18 cellular contexts compared by ENCODE assay signal in the genomic region with DNA sequence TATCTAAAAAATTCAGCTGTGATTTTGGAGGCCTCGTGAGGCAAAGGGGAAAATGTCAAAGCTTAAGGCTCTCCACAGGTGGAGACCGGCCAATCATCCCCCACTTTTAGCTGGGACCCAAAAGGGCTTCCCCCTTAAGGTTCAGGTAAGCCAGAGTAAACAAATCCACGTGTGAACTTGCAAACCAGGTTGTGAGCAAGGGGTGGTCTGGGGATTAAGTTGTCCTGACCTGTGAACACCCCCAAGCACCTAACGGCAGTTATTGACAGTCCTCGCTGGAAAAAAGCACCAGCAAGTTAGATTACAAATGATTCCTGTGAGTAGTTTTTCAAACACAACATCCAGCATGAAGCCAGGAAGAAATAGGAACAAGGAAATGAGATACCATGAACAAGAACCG. TPM values are rescaled to one million over a fixed set of nuclear protein-coding genes. Genes with fewer than 3 reads are reported as not detected.
DNase-seq lines count a peak whose midpoint lies in the region; ATAC-seq and TF ChIP-seq lines count a peak whose summit lies in the region.
"Had no signal": no experiment of that assay in that cellular context is flagged by ENCODE, and none has a peak within 500 bp of the region (broad histone marks: within the 10 kb centered on the region; RNA-seq: fewer than 3 reads in every experiment).

No MANE protein-coding gene starts in this region.

- peaks cover 14% of the 10 kb centered on the region for H3K27me3 Mint-ChIP-seq in type B pancreatic cell

- no peak for TF ChIP-seq CTCF in IMR-90 (conservative IDR thresholded peaks at IDR 0.05; ENCODE audit: low read depth, low read length)
- no peak for TF ChIP-seq CTCF in esophagus muscularis mucosa (IDR thresholded peaks at IDR 0.05)
- TF ChIP-seq CTCF in type B pancreatic cell (conservative IDR thresholded peaks at IDR 0.05) = no peak

- H3K79me1 ChIP-seq in IMR-90 (ENCODE audit: low read depth in 1 of 2, low read length in 2 of 2) = no peaks in the 10 kb centered on the region

- H3K27ac ChIP-seq in IMR-90 (ENCODE audit: insufficient read depth, low read length) = no peak overlapping the region
- H3K27ac ChIP-seq in esophagus muscularis mucosa (replicated peaks in 1 of 4) = no peak overlapping the region
- H3K27ac ChIP-seq: A549 had no signal

- H2AK5ac ChIP-seq in IMR-90 (ENCODE audit: low read depth, low read length) = peak overlapping the region; percentile 35; the same call in 1 of the 2 replicates

- no peak overlapping the region for H3K56ac ChIP-seq in IMR-90 (ENCODE audit: extremely low read depth, insufficient read depth, low read length)

- peaks cover 3% of the 10 kb centered on the region; the same call in 1 of the 2 replicates for H3K9me1 ChIP-seq in IMR-90 (ENCODE audit: insufficient read depth, low read length)

- no peak overlapping the region for H3K4me2 ChIP-seq in IMR-90 (ENCODE audit: low read depth, low read length)
- H3K4me2 ChIP-seq: A549 had no signal

- H3K9me3 Mint-ChIP-seq in type B pancreatic cell = no peaks in the 10 kb centered on the region

- H3K4me3 ChIP-seq in IMR-90 (ENCODE audit: insufficient read depth, low read depth, low read length) (no peak overlapping the region), esophagus muscularis mucosa (no peak overlapping the region), H7 (ENCODE audit: insufficient read depth, low read depth, low read length) (no peak overlapping the region)
- H3K4me3 ChIP-seq: A549 had no signal

- no peak for ATAC-seq in IMR-90 (ENCODE audit: low read depth)
- ATAC-seq: A549 had no signal

- intact Hi-C loops in IMR-90 (cut with micrococcal nuclease) (no loop called here), esophagus muscularis mucosa (cut with DNase I) (no loop called here)

- no CpG with 5 or more reads among the region's 6 CpGs for WGBS in IMR-90 (ENCODE audit: extremely low coverage in 2 of 2, insufficient read length in 1 of 2), 2 experiments
- 78% methylated on average over 6 of the region's 6 CpGs for WGBS in esophagus muscularis mucosa

- H3K36me3 ChIP-seq in IMR-90 (ENCODE audit: control insufficient read depth, insufficient read depth, low read length) (no peaks in the 10 kb centered on the region), esophagus muscularis mucosa (no peaks in the 10 kb centered on the region), H7 (replicated peaks; ENCODE audit: control insufficient read depth, insufficient read depth, low read length) (no peaks in the 10 kb centered on the region)

- TF ChIP-seq RAD21 in IMR-90 (IDR thresholded peaks at IDR 0.05; ENCODE audit: low read length) = no peak

- no peaks in the 10 kb centered on the region for H3K36me3 Mint-ChIP-seq in type B pancreatic cell

- no peaks in the 10 kb centered on the region for H3K9me3 ChIP-seq in IMR-90 (ENCODE audit: control insufficient read depth, insufficient read depth, low read length)
- H3K9me3 ChIP-seq in esophagus muscularis mucosa = no peaks in the 10 kb centered on the region
- H3K9me3 ChIP-seq: A549, Caco-2 had no signal

- peak; percentile 4 for DNase-seq in activated effector memory CD4-positive, alpha-beta T cell treated with anti-CD3 and anti-CD28 coated beads, Interleukin-2, amount 50 U/mL, for 16 hours
- no peak for DNase-seq in activated effector memory CD4-positive, alpha-beta T cell treated with Interleukin-2 at 50 U/mL for 16 hours
- DNase-seq in IMR-90 (no peak), esophagus muscularis mucosa (ENCODE audit: extremely low spot score) (peak; percentile 29), type B pancreatic cell (ENCODE audit: extremely low spot score, unreplicated experiment) (peak; percentile 39), hippocampal formation (lab: John Stamatoyannopoulos, UW) (no peak), H7 (no peak), COLO829 (ENCODE audit: low spot score) (no peak)
- DNase-seq: Caco-2, DMS153, NCI-H1092 treated with DMSO at 0.1 percent for 48 hours, NCI-H2081 treated with DMSO at 0.1 percent for 48 hours, NCI-H510A, NCI-H774 had no signal

- BruUV-seq in IMR-90 (replicated peaks; lab: Mats Ljungman, UMichigan) = no TSS peak

- peaks cover 22% of the 10 kb centered on the region for H3K27me3 ChIP-seq in IMR-90 (ENCODE audit: control insufficient read depth, insufficient read depth, low read length)
- H3K27me3 ChIP-seq in esophagus muscularis mucosa = no peaks in the 10 kb centered on the region
- H3K27me3 ChIP-seq in H7 (ENCODE audit: control insufficient read depth, insufficient read depth, low read length) = no peaks in the 10 kb centered on the region

- POLR2A ChIA-PET in IMR-90 (lab: Charles Lee; ENCODE audit: unreplicated experiment) = no interaction called here

- H2BK15ac ChIP-seq in IMR-90 (ENCODE audit: low read depth, low read length) = no peak overlapping the region

- H3K4me1 ChIP-seq in IMR-90 (ENCODE audit: control insufficient read depth, insufficient read depth, low read length) (peaks cover 7% of the 10 kb centered on the region), esophagus muscularis mucosa (peaks cover 10 to 12% (median 11%) of the 10 kb centered on the region in 4 donors)
- H3K4me1 ChIP-seq: A549, Caco-2 had no signal

- TF ChIP-seq POLR2A in IMR-90 (IDR thresholded peaks at IDR 0.05; ENCODE audit: low read depth, low read length) = no peak
- no peak for TF ChIP-seq POLR2A in esophagus muscularis mucosa (IDR thresholded peaks at IDR 0.05; ENCODE audit: low read depth)

- no peak overlapping the region for H4K8ac ChIP-seq in IMR-90 (ENCODE audit: low read depth in 2 of 2, low read length in 2 of 2)

- H3K4me1 Mint-ChIP-seq in type B pancreatic cell (ENCODE audit: unreplicated experiment) = no peaks in the 10 kb centered on the region

- TF ChIP-seq EP300 in esophagus muscularis mucosa (IDR thresholded peaks at IDR 0.05) = no peak

- H2AFZ ChIP-seq in IMR-90 (replicated peaks; ENCODE audit: low read length, poor library complexity) = no peak overlapping the region

- no peaks in the 10 kb centered on the region for H4K20me1 ChIP-seq in IMR-90 (ENCODE audit: insufficient read depth, low read length)

- no peak overlapping the region for H2BK20ac ChIP-seq in IMR-90 (ENCODE audit: low read depth, low read length)

- in situ Hi-C loops in IMR-90 (cut with MboI; ENCODE audit: low sequenced_read_pairs) = no loop called here

- no peak overlapping the region for H2BK5ac ChIP-seq in IMR-90 (ENCODE audit: low read depth, low read length, poor library complexity, severe bottlenecking)

- H3K9ac ChIP-seq in IMR-90 (ENCODE audit: low read depth, low read length) = no peak overlapping the region

- no peak overlapping the region for H3K27ac Mint-ChIP-seq in type B pancreatic cell

- no peak overlapping the region for H3K4ac ChIP-seq in IMR-90 (ENCODE audit: low read depth, low read length)

- CTCF ChIA-PET in IMR-90 (lab: Yijun Ruan, JAX) = no interaction called here

- H4K91ac ChIP-seq in IMR-90 (ENCODE audit: insufficient read depth, low read depth, low read length) = no peak overlapping the region

- no peak overlapping the region for H2AK9ac ChIP-seq in IMR-90 (replicated peaks; ENCODE audit: low read depth, low read length, poor library complexity)

- dilution Hi-C loops in IMR-90 (cut with HindIII; ENCODE audit: low sequenced_read_pairs, unreplicated experiment) = no loop called here

- H2BK120ac ChIP-seq in IMR-90 (ENCODE audit: low read depth, low read length) = no peak overlapping the region

- no peak overlapping the region for H3K23ac ChIP-seq in IMR-90 (ENCODE audit: low read depth, low read length)

- no peak overlapping the region for H3K4me3 Mint-ChIP-seq in type B pancreatic cell

- H3K14ac ChIP-seq in IMR-90 (replicated peaks; ENCODE audit: low read depth, low read length) = no peak overlapping the region

- H3K18ac ChIP-seq in IMR-90 (ENCODE audit: low read depth, low read length) = no peak overlapping the region

- no peak overlapping the region for H4K5ac ChIP-seq in IMR-90 (ENCODE audit: low read depth, low read length)

TF ChIP-seq in IMR-90, 13 proteins besides CTCF, POLR2A, EP300 and RAD21 (continues in another document):
- TF ChIP-seq RCOR1 (IDR thresholded peaks at IDR 0.05; ENCODE audit: insufficient replicate concordance, low read length) = no peak
- no peak for TF ChIP-seq MAFK (IDR thresholded peaks at IDR 0.05; ENCODE audit: low read depth, low read length)
- TF ChIP-seq, protein P1, sequence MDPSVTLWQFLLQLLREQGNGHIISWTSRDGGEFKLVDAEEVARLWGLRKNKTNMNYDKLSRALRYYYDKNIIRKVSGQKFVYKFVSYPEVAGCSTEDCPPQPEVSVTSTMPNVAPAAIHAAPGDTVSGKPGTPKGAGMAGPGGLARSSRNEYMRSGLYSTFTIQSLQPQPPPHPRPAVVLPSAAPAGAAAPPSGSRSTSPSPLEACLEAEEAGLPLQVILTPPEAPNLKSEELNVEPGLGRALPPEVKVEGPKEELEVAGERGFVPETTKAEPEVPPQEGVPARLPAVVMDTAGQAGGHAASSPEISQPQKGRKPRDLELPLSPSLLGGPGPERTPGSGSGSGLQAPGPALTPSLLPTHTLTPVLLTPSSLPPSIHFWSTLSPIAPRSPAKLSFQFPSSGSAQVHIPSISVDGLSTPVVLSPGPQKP (IDR thresholded peaks at IDR 0.05; ENCODE audit: borderline replicate concordance, low read depth, low read length) = no peak
- no peak for TF ChIP-seq MAZ (IDR thresholded peaks at IDR 0.05; ENCODE audit: borderline replicate concordance, low read depth, low read length)
- TF ChIP-seq SMC3 (IDR thresholded peaks at IDR 0.05; ENCODE audit: low read depth, low read length) = no peak
- TF ChIP-seq CEBPB (IDR thresholded peaks at IDR 0.05; ENCODE audit: low read depth, low read length) = no peak
- no peak for TF ChIP-seq FOS (IDR thresholded peaks at IDR 0.05; ENCODE audit: low read depth, low read length)

RNA-seq across cellular contexts. Expression of a gene that starts 42.9 kb away (rescaled TPM):
- total RNA-seq in IMR-90 (2012; rRNA removed) (0.18 and 0.28 TPM in 2 replicates), esophagus muscularis mucosa (under 1 TPM in 3 of 4 donors, not detected in 1; 0.19 to 0.98 (median 0.33) TPM), type B pancreatic cell (ENCODE audit: low replicate concordance) (1.7 and 5.0 TPM in 2 replicates)
- polyA plus RNA-seq in IMR-90 (2012; rRNA removed) = 0.46 and 0.55 TPM in 2 replicates
- polyA plus RNA-seq in IMR-90 (2012; cell fraction: cytosol; rRNA removed) = 0.14 and 0.17 TPM in 2 replicates
- 0.49 and 1.3 TPM in 2 replicates for polyA plus RNA-seq in IMR-90 (2012; cell fraction: nucleus; rRNA removed; ENCODE audit: low replicate concordance)
- not detected in 2 replicates for total RNA-seq in H7 (2014; rRNA removed; shearing (Covaris generic))
- total RNA-seq: H1, HepG2, MCF 10A had no signal
- polyA plus RNA-seq: H1, HepG2 had no signal

RNA-seq across cellular contexts. Expression of a gene that starts 52.1 kb away (rescaled TPM):
- total RNA-seq in IMR-90 (2012; rRNA removed) (50.0 and 52.5 TPM in 2 replicates), esophagus muscularis mucosa (10 to 100 TPM; 32.6 to 38.1 (median 34.7) TPM), type B pancreatic cell (ENCODE audit: low replicate concordance) (45.3 and 46.1 TPM in 2 replicates)
- 31.0 and 31.5 TPM in 2 replicates for polyA plus RNA-seq in IMR-90 (2012; rRNA removed)
- 10.2 and 17.5 TPM in 2 replicates for polyA plus RNA-seq in IMR-90 (2012; cell fraction: cytosol; rRNA removed)
- polyA plus RNA-seq in IMR-90 (2012; cell fraction: nucleus; rRNA removed; ENCODE audit: low replicate concordance) = 7.8 and 24.1 TPM in 2 replicates
- 66.4 and 85.8 TPM in 2 replicates for total RNA-seq in H7 (2014; rRNA removed; shearing (Covaris generic))

Comparison
In these comparisons a context has a peak if more than half of its experiments do, and no peak if none do; other contexts are left out.
1. DNase-seq: peak in activated effector memory CD4-positive, alpha-beta T cell treated with anti-CD3 and anti-CD28 coated beads, Interleukin-2, amount 50 U/mL, for 16 hours (single experiment), esophagus muscularis mucosa (single experiment) and type B pancreatic cell (single experiment); none in activated effector memory CD4-positive, alpha-beta T cell treated with Interleukin-2 at 50 U/mL for 16 hours (single experiment), IMR-90 (single experiment), hippocampal formation (0 of 2), H7 (single experiment) and COLO829 (single experiment).